28 cellular contexts compared by ENCODE assay signal in the genomic region with DNA sequence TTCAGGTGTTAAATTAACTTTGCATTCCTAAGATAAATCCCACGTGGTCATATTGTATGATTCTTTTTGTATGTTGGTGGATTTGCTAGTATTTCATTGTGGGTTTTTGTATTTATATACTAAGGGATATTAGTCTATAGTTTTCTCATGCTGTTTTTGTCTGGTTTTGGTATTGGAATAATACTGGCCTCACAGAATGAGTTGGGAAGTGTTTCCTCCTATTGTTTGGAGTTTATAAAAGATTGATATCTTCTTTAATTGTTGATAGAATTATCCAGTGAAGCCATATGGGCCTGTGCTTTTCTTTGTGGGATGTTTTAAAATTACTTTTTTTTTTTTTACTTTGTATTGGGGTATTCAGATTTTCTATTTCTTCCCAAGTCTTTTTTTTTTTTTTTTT.
"Had no signal": no experiment of that assay in that cellular context is flagged by ENCODE, and none has a peak within 500 bp of the region (broad histone marks: within the 10 kb centered on the region; RNA-seq: fewer than 3 reads in every experiment).

No MANE protein-coding gene starts in this region.

- H3K27ac Mint-ChIP-seq: natural killer cell treated with Interleukin-12 subunit alpha and Interleukin-12 subunit beta and Interleukin-15 and Interleukin-18, amount 100 ng/mL, for 72 hours; nephron progenitor cell; stimulated activated effector memory CD8-positive, alpha-beta T cell treated with anti-CD3 and anti-CD28 coated beads, Interleukin-12 subunit alpha, Interleukin-12 subunit beta, amount 100 ng/mL, for 72 hours; stimulated activated naive B cell treated with anti-CD40 and anti-IgM and Interleukin-4, amounts not matched to agents 10 μg/mL and 1 μg/mL and 100 μg/mL, for 72 hours; stimulated activated naive CD8-positive, alpha-beta T cell treated with anti-CD3 and anti-CD28 coated beads, Interleukin-15, Interleukin-2, amounts not matched to agents 100 ng/mL and 50 ng/mL, for 24 hours; type B pancreatic cell had no signal

- H3K27ac ChIP-seq: neutrophil, pancreas, prostate gland, right lobe of liver, sigmoid colon, suprapubic skin, testis, tibial artery, transverse colon, upper lobe of right lung, uterus had no signal

- H3K27me3 Mint-ChIP-seq: naive thymus-derived CD8-positive, alpha-beta T cell; natural killer cell treated with Interleukin-12 subunit alpha and Interleukin-12 subunit beta and Interleukin-15 and Interleukin-18, amount 100 ng/mL, for 72 hours; stimulated activated naive B cell treated with anti-CD40 and anti-IgM and Interleukin-4, amounts not matched to agents 10 μg/mL and 1 μg/mL and 100 μg/mL, for 72 hours; stimulated activated naive CD8-positive, alpha-beta T cell treated with anti-CD3 and anti-CD28 coated beads, Interleukin-15, Interleukin-2, amounts not matched to agents 100 ng/mL and 50 ng/mL, for 24 hours; type B pancreatic cell had no signal

- H3K4me1 Mint-ChIP-seq: naive thymus-derived CD8-positive, alpha-beta T cell; nephron progenitor cell; neural crest cell; stimulated activated effector memory CD8-positive, alpha-beta T cell treated with anti-CD3 and anti-CD28 coated beads, Interleukin-12 subunit alpha, Interleukin-12 subunit beta, amount 100 ng/mL, for 72 hours; stimulated activated naive B cell treated with anti-CD40 and anti-IgM and Interleukin-4, amounts not matched to agents 10 μg/mL and 1 μg/mL and 100 μg/mL, for 72 hours had no signal

- H3K36me3 ChIP-seq: prostate gland, uterus had no signal

- DNase-seq: naive thymus-derived CD8-positive, alpha-beta T cell; nephron progenitor cell; nucleus accumbens; pancreas; right cardiac atrium; right lobe of liver; sigmoid colon; small intestine; stimulated activated CD4-positive, alpha-beta T cell treated with anti-CD3 and anti-CD28 coated beads, Interleukin-15, amount 100 ng/mL, for 24 hours; stimulated activated CD4-positive, alpha-beta T cell treated with anti-CD3 and anti-CD28 coated beads, Interleukin-2, amount 100 ng/mL, for 24 hours; stimulated activated CD4-positive, alpha-beta T cell treated with anti-CD3 and anti-CD28 coated beads, Interleukin-2, amount 100 ng/mL, for 48 hours; stimulated activated CD4-positive, alpha-beta T cell treated with anti-CD3 and anti-CD28 coated beads, Interleukin-4, amount 100 ng/mL, for 24 hours; stimulated activated naive B cell treated with anti-CD40 and anti-IgM and Interleukin-4, amounts not matched to agents 10 μg/mL and 1 μg/mL and 100 μg/mL, for 72 hours; stimulated activated naive CD4-positive, alpha-beta T cell treated with Interleukin-2 at 50 U/mL for 16 hours; substantia nigra; testis; tibial artery; transverse colon; upper lobe of right lung; uterus had no signal

- H3K4me3 Mint-ChIP-seq: naive thymus-derived CD8-positive, alpha-beta T cell; natural killer cell treated with Interleukin-12 subunit alpha and Interleukin-12 subunit beta and Interleukin-15 and Interleukin-18, amount 100 ng/mL, for 72 hours; nephron progenitor cell; neural crest cell; stimulated activated effector memory CD8-positive, alpha-beta T cell treated with anti-CD3 and anti-CD28 coated beads, Interleukin-12 subunit alpha, Interleukin-12 subunit beta, amount 100 ng/mL, for 72 hours; stimulated activated naive B cell treated with anti-CD40 and anti-IgM and Interleukin-4, amounts not matched to agents 10 μg/mL and 1 μg/mL and 100 μg/mL, for 72 hours; stimulated activated naive CD8-positive, alpha-beta T cell treated with anti-CD3 and anti-CD28 coated beads, Interleukin-15, Interleukin-2, amounts not matched to agents 100 ng/mL and 50 ng/mL, for 24 hours; type B pancreatic cell had no signal

- H3K9me3 ChIP-seq: neutrophil, pancreas, prostate gland, right lobe of liver, sigmoid colon, suprapubic skin, testis, tibial artery, transverse colon, upper lobe of right lung, uterus had no signal

- H3K4me3 ChIP-seq: pancreas, prostate gland, right lobe of liver, sigmoid colon, suprapubic skin, testis, tibial artery, transverse colon, upper lobe of right lung, uterus had no signal

- H3K9me3 Mint-ChIP-seq: natural killer cell treated with Interleukin-12 subunit alpha and Interleukin-12 subunit beta and Interleukin-15 and Interleukin-18, amount 100 ng/mL, for 72 hours; neural crest cell; stimulated activated effector memory CD8-positive, alpha-beta T cell treated with anti-CD3 and anti-CD28 coated beads, Interleukin-12 subunit alpha, Interleukin-12 subunit beta, amount 100 ng/mL, for 72 hours; stimulated activated naive CD8-positive, alpha-beta T cell treated with anti-CD3 and anti-CD28 coated beads, Interleukin-15, Interleukin-2, amounts not matched to agents 100 ng/mL and 50 ng/mL, for 24 hours; type B pancreatic cell had no signal

- ATAC-seq: naive thymus-derived CD8-positive, alpha-beta T cell; natural killer cell treated with Interleukin-12 subunit alpha and Interleukin-12 subunit beta and Interleukin-15 and Interleukin-18, amount 100 ng/mL, for 72 hours; right cardiac atrium; right lobe of liver; stimulated activated effector memory CD8-positive, alpha-beta T cell treated with anti-CD3 and anti-CD28 coated beads, Interleukin-12 subunit alpha, Interleukin-12 subunit beta, amount 100 ng/mL, for 72 hours; stimulated activated naive B cell treated with anti-CD40 and anti-IgM and Interleukin-4, amounts not matched to agents 10 μg/mL and 1 μg/mL and 100 μg/mL, for 72 hours; upper lobe of right lung had no signal

- H3K4me1 ChIP-seq: pancreas, prostate gland, right lobe of liver, suprapubic skin, testis, transverse colon, upper lobe of right lung, uterus had no signal

- H3K27me3 ChIP-seq: neutrophil, pancreas, right lobe of liver, sigmoid colon, suprapubic skin, testis, tibial artery, transverse colon, upper lobe of right lung, uterus had no signal
